ENCODE assay signal across 12 cellular contexts in genomic region chr20:48783533-48784272, GRCh38. TPM values are rescaled to one million over a fixed set of nuclear protein-coding genes. Genes with fewer than 3 reads are reported as not detected.
DNase-seq lines count a peak whose midpoint lies in the region; ATAC-seq and TF ChIP-seq lines count a peak whose summit lies in the region.
"Had no signal": no experiment of that assay in that cellular context is flagged by ENCODE, and none has a peak within 500 bp of the region (broad histone marks: within the 10 kb centered on the region; RNA-seq: fewer than 3 reads in every experiment).

No MANE protein-coding gene starts in this region.

- no peak overlapping the region for H3K4me3 Mint-ChIP-seq in stimulated activated naive B cell treated with anti-CD40 and anti-IgM and Interleukin-4, amounts not matched to agents 10 μg/mL and 1 μg/mL and 100 μg/mL, for 72 hours

- H3K27me3 Mint-ChIP-seq in stimulated activated naive B cell treated with anti-CD40 and anti-IgM and Interleukin-4, amounts not matched to agents 10 μg/mL and 1 μg/mL and 100 μg/mL, for 72 hours: no peaks in the 10 kb centered on the region

- H3K9me3 Mint-ChIP-seq in stimulated activated naive B cell treated with anti-CD40 and anti-IgM and Interleukin-4, amounts not matched to agents 10 μg/mL and 1 μg/mL and 100 μg/mL, for 72 hours: peaks cover 4 to 9% of the 10 kb centered on the region in 2 donors

- H3K36me3 Mint-ChIP-seq in stimulated activated naive B cell treated with anti-CD40 and anti-IgM and Interleukin-4, amounts not matched to agents 10 μg/mL and 1 μg/mL and 100 μg/mL, for 72 hours: peaks cover 8 to 29% of the 10 kb centered on the region in 2 donors

- peak; percentile 71 for DNase-seq in activated effector memory CD4-positive, alpha-beta T cell treated with anti-CD3 and anti-CD28 coated beads, Interleukin-2, amount 50 U/mL, for 16 hours
- DNase-seq in activated effector memory CD4-positive, alpha-beta T cell treated with Interleukin-2 at 50 U/mL for 16 hours: no peak
- DNase-seq in SJSA1 (ENCODE audit: low read depth in 1 of 2, low spot score in 2 of 2) (peak; percentile 64 to 75), choroid plexus epithelial cell (ENCODE audit: low read depth) (peak; percentile 65), NCI-H2171 (lab: John Stamatoyannopoulos, UW) (no peak)
- DNase-seq in stimulated activated naive B cell treated with anti-CD40 and anti-IgM and Interleukin-4, amounts not matched to agents 10 μg/mL and 1 μg/mL and 100 μg/mL, for 72 hours: peak; percentile 46
- DNase-seq: amniotic stem cell, GDM1, NCI-H1436 treated with DMSO at 0.1 percent for 48 hours, OCI-M1 had no signal

- H3K4me3 ChIP-seq in SJSA1 (no peak overlapping the region), choroid plexus epithelial cell (ENCODE audit: low read depth, low read length) (no peak overlapping the region)

- peak overlapping the region; percentile 78 for H3K27ac ChIP-seq in SJSA1

- H3K9me3 ChIP-seq in SJSA1 (replicated peaks): no peaks in the 10 kb centered on the region

- H3K4me1 Mint-ChIP-seq in stimulated activated naive B cell treated with anti-CD40 and anti-IgM and Interleukin-4, amounts not matched to agents 10 μg/mL and 1 μg/mL and 100 μg/mL, for 72 hours: peaks cover 8 to 42% of the 10 kb centered on the region in 2 donors

- TF ChIP-seq CTCF in choroid plexus epithelial cell (conservative IDR thresholded peaks at IDR 0.05; ENCODE audit: low read depth, low read length): no peak

- ATAC-seq in stimulated activated naive B cell treated with anti-CD40 and anti-IgM and Interleukin-4, amounts not matched to agents 10 μg/mL and 1 μg/mL and 100 μg/mL, for 72 hours (replicated peaks): peak; percentile 8 to 41
- ATAC-seq in HG03159 (IDR thresholded peaks at IDR 0.05; ENCODE audit: unreplicated experiment) (no peak), HG02884 (IDR thresholded peaks at IDR 0.05; ENCODE audit: unreplicated experiment) (no peak)

- no peaks in the 10 kb centered on the region for H3K36me3 ChIP-seq in SJSA1

- H3K27me3 ChIP-seq in SJSA1 (replicated peaks): no peaks in the 10 kb centered on the region

- no peak overlapping the region for H3K27ac Mint-ChIP-seq in stimulated activated naive B cell treated with anti-CD40 and anti-IgM and Interleukin-4, amounts not matched to agents 10 μg/mL and 1 μg/mL and 100 μg/mL, for 72 hours

- H3K4me1 ChIP-seq in SJSA1 (replicated peaks): peaks cover 41% of the 10 kb centered on the region

RNA-seq across cellular contexts. Expression of gene PREX1, which starts 44.1 kb away (rescaled TPM):
- total RNA-seq in SJSA1 (2014; rRNA removed; shearing (Covaris generic)): 27.5 and 34.3 TPM in 2 replicates

Comparison
In these comparisons a context has a peak if more than half of its experiments do, and no peak if none do; other contexts are left out.
1. DNase-seq: peak in activated effector memory CD4-positive, alpha-beta T cell treated with anti-CD3 and anti-CD28 coated beads, Interleukin-2, amount 50 U/mL, for 16 hours (single experiment), SJSA1 (2 of 2), choroid plexus epithelial cell (single experiment) and stimulated activated naive B cell treated with anti-CD40 and anti-IgM and Interleukin-4, amounts not matched to agents 10 μg/mL and 1 μg/mL and 100 μg/mL, for 72 hours (single experiment); none in activated effector memory CD4-positive, alpha-beta T cell treated with Interleukin-2 at 50 U/mL for 16 hours (single experiment) and NCI-H2171 (single experiment).
2. ATAC-seq: peak in stimulated activated naive B cell treated with anti-CD40 and anti-IgM and Interleukin-4, amounts not matched to agents 10 μg/mL and 1 μg/mL and 100 μg/mL, for 72 hours (2 of 2); none in HG03159 (single experiment) and HG02884 (single experiment).